ENCODE assay signal across 8 cellular contexts in the genomic region with DNA sequence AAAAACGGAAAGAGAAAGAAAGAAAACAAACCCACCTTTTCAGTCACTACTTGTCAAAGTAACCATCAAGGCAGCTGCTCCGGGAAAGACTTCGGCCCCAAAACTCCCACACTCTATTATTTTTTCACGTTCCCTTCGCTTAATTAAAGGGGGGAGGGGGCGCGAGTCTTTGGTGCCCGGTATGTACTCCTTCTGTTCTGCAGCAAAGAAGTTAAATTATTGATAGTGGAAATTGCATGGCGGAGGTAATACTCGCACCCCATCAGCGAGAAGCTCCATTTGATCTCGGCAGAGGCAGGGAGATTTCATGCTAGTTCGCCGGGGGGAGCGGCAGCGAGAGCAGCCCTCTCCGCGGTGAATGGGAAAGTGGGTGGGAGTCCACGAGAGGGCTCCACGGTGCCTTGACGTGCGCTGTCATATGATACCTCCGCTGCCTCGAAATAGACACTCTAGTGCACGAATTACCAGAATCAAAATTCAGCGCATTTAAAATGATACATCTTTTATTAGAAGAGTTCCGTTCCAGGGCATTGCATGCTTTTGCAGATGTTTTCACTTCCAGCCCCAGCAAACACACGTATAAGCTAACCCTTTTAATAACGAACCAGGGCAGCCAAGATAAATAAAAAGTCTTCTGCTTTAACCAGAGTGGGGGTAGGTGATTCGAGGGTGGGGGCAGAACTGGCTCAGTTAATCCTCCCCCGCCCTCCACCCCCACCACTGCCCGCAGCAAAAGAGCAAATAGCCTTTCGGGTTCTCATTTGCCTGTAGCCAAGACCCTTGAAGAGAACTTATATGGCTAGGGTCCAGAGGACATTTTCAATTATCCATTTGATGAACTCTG. TPM values are rescaled to one million over a fixed set of nuclear protein-coding genes. Genes with fewer than 3 reads are reported as not detected.
A peak's percentile ranks its signal among the peaks of the same experiment; 100 is the strongest.
DNase-seq lines count a peak whose midpoint lies in the region; ATAC-seq and TF ChIP-seq lines count a peak whose summit lies in the region.

No MANE protein-coding gene starts in this region.

- H3K4me1 ChIP-seq in fibroblast of lung (ENCODE audit: control insufficient read depth, extremely low read depth, insufficient read depth, low read length) (peaks cover 2% of the 10 kb centered on the region), neuron (ENCODE audit: insufficient read depth, low read length) (peaks cover 24% of the 10 kb centered on the region)

- H3K27me3 ChIP-seq in fibroblast of lung (ENCODE audit: control insufficient read depth, insufficient read depth, low read length) (peaks cover 5% of the 10 kb centered on the region), neuron (ENCODE audit: insufficient read depth, low read length) (peaks cover 44% of the 10 kb centered on the region)

- H3K9ac ChIP-seq in fibroblast of lung (ENCODE audit: insufficient read depth, low read length) = no peak overlapping the region

- H4K20me1 ChIP-seq in fibroblast of lung (ENCODE audit: control insufficient read depth, extremely low read depth, insufficient read depth, low read length) = no peaks in the 10 kb centered on the region

- H3K4me2 ChIP-seq in fibroblast of lung (ENCODE audit: extremely low read depth, insufficient read depth, low read length) = peak overlapping the region; percentile 91

- H3K27me3 Mint-ChIP-seq in T-helper 1 cell treated with Interleukin-12 subunit alpha and Interleukin-12 subunit beta and Interleukin-4 antibody, amounts not matched to agents 30 μg/mL and 1 μg/mL, for 36 hours (ENCODE audit: low read depth) = peaks cover 75% of the 10 kb centered on the region
- peaks cover 81% of the 10 kb centered on the region for H3K27me3 Mint-ChIP-seq in T-helper 17 cell

- no peak for DNase-seq in T-helper 1 cell
- DNase-seq in T-helper 17 cell = no peak
- peak; percentile 69 to 80 for DNase-seq in fibroblast of lung (ENCODE audit: low read depth in 2 of 2)
- DNase-seq in iPS-NIHi7 (ENCODE audit: extremely low spot score) = no peak

- H3K36me3 ChIP-seq in fibroblast of lung (ENCODE audit: control insufficient read depth, insufficient read depth, low read length) = no peaks in the 10 kb centered on the region
- H3K36me3 ChIP-seq in neuron (ENCODE audit: insufficient read depth, low read length) = no peaks in the 10 kb centered on the region

- H3K36me3 Mint-ChIP-seq in T-helper 1 cell treated with Interleukin-12 subunit alpha and Interleukin-12 subunit beta and Interleukin-4 antibody, amounts not matched to agents 30 μg/mL and 1 μg/mL, for 36 hours (ENCODE audit: low read depth) = no peaks in the 10 kb centered on the region
- H3K36me3 Mint-ChIP-seq in T-helper 17 cell (ENCODE audit: low read depth) = peaks cover 8% of the 10 kb centered on the region

- TF ChIP-seq CTCF in fibroblast of lung (conservative IDR thresholded peaks at IDR 0.05 in 1 of 2, IDR thresholded peaks at IDR 0.05 in 1 of 2; ENCODE audit: low read depth in 1 of 2, low read length in 2 of 2) = peak; percentile 23 to 25

- H3K4me3 Mint-ChIP-seq in T-helper 1 cell treated with Interleukin-12 subunit alpha and Interleukin-12 subunit beta and Interleukin-4 antibody, amounts not matched to agents 30 μg/mL and 1 μg/mL, for 36 hours = peak overlapping the region; percentile 69
- H3K4me3 Mint-ChIP-seq in T-helper 17 cell = peak overlapping the region; percentile 89

- H3K4me3 ChIP-seq in fibroblast of lung (replicated peaks in 1 of 4; ENCODE audit: control extremely low read depth in 1 of 4, insufficient read depth in 1 of 4, low read depth in 3 of 4, low read length in 4 of 4) (peak overlapping the region; percentile 44 to 91 (median 76)), neuron (ENCODE audit: low read length) (peak overlapping the region; percentile 41)

- H3K27ac ChIP-seq in fibroblast of lung (ENCODE audit: insufficient read depth, low read length) = no peak overlapping the region

- peak overlapping the region; percentile 23 for H3K27ac Mint-ChIP-seq in T-helper 1 cell treated with Interleukin-12 subunit alpha and Interleukin-12 subunit beta and Interleukin-4 antibody, amounts not matched to agents 30 μg/mL and 1 μg/mL, for 36 hours
- H3K27ac Mint-ChIP-seq in T-helper 17 cell = no peak overlapping the region

- H2AFZ ChIP-seq in fibroblast of lung (ENCODE audit: low read length) = peak overlapping the region; percentile 27
- peak overlapping the region; percentile 83 for H2AFZ ChIP-seq in neuron (ENCODE audit: low read depth, low read length)

- peaks cover 29% of the 10 kb centered on the region for H3K79me2 ChIP-seq in fibroblast of lung (ENCODE audit: control insufficient read depth, insufficient read depth, low read length)

- H3K4me1 Mint-ChIP-seq in T-helper 1 cell treated with Interleukin-12 subunit alpha and Interleukin-12 subunit beta and Interleukin-4 antibody, amounts not matched to agents 30 μg/mL and 1 μg/mL, for 36 hours (ENCODE audit: low read depth) = peaks cover 16% of the 10 kb centered on the region
- H3K4me1 Mint-ChIP-seq in T-helper 17 cell = peaks cover 21% of the 10 kb centered on the region

- peaks cover 3% of the 10 kb centered on the region for H3K9me3 ChIP-seq in T-helper 17 cell (ENCODE audit: control insufficient read depth, low read length, poor library complexity, severe bottlenecking)
- H3K9me3 ChIP-seq in fibroblast of lung (ENCODE audit: control insufficient read depth, insufficient read depth, low read depth, low read length) = no peaks in the 10 kb centered on the region
- H3K9me3 ChIP-seq in neuron (ENCODE audit: low read length) = no peaks in the 10 kb centered on the region

- no peaks in the 10 kb centered on the region for H3K9me3 Mint-ChIP-seq in T-helper 1 cell treated with Interleukin-12 subunit alpha and Interleukin-12 subunit beta and Interleukin-4 antibody, amounts not matched to agents 30 μg/mL and 1 μg/mL, for 36 hours

- ATAC-seq in HG03159 (IDR thresholded peaks at IDR 0.05; ENCODE audit: unreplicated experiment) (peak; percentile 28), T-helper 17 cell (no peak), HG03039 (IDR thresholded peaks at IDR 0.05; ENCODE audit: unreplicated experiment) (no peak)

RNA-seq across cellular contexts. Expression of a gene that starts 1.2 kb away (rescaled TPM):
- total RNA-seq in T-helper 17 cell (not detected), fibroblast of lung (6.4 and 16.7 TPM in 2 replicates)
- 11.2 and 15.0 TPM in 2 replicates for polyA plus RNA-seq in fibroblast of lung
- polyA plus RNA-seq in fibroblast of lung (2012) = 8.6 and 12.0 TPM in 2 replicates
- 0.35 and 3.7 TPM in 2 replicates for polyA minus RNA-seq in fibroblast of lung (ENCODE audit: low replicate concordance)

Comparison
In these comparisons a context has a peak if more than half of its experiments do, and no peak if none do; other contexts are left out.
1. DNase-seq: peak in fibroblast of lung (2 of 2); none in T-helper 1 cell (0 of 5), T-helper 17 cell (0 of 3) and iPS-NIHi7 (single experiment).